In the genomic region with DNA sequence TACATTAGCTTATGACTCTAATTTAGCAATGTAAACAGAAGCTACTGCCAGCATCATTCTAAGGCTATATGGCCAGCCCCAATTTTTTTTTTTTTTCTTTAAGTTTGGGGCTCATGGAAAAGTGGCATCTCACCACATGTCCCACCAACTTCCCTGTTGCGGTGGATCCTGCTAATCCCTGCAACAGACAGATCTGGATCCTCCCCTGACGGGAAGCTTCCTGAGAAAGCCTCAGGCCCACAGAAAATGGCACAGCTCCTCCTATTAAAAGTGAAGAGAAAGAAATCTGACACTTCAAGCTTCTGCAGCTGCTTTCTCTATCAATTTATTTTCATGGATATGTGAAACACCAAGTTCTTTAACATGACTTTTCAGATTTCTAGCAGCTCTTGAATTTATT, we compare ENCODE assay signal across 19 cellular contexts.
DNase-seq lines count a peak whose midpoint lies in the region; ATAC-seq and TF ChIP-seq lines count a peak whose summit lies in the region.
"Had no signal": no experiment of that assay in that cellular context is flagged by ENCODE, and none has a peak within 500 bp of the region (broad histone marks: within the 10 kb centered on the region; RNA-seq: fewer than 3 reads in every experiment).

No MANE protein-coding gene starts in this region.

- no peaks in the 10 kb centered on the region for H3K36me3 ChIP-seq in parathyroid adenoma (ENCODE audit: control insufficient read depth, insufficient read depth, low read length)
- H3K36me3 ChIP-seq in brain microvascular endothelial cell (replicated peaks) = no peaks in the 10 kb centered on the region
- H3K36me3 ChIP-seq: BLaER1 treated with 17β-estradiol and CSF1 and Interleukin-3, amounts not matched to agents 10 nM and 100 nM had no signal

- no peaks in the 10 kb centered on the region for H3K36me3 Mint-ChIP-seq in activated naive CD4-positive, alpha-beta T cell treated with anti-CD3 and anti-CD28 coated beads, Interleukin-2, amount 10 ng/mL, durations not matched to agents 7 days and 5 days
- H3K36me3 Mint-ChIP-seq: CD8-positive, alpha-beta T cell had no signal

- H3K27me3 ChIP-seq in parathyroid adenoma (ENCODE audit: control insufficient read depth, insufficient read depth, low read length) = no peaks in the 10 kb centered on the region
- no peaks in the 10 kb centered on the region for H3K27me3 ChIP-seq in brain microvascular endothelial cell (replicated peaks)
- H3K27me3 ChIP-seq: BLaER1 treated with 17β-estradiol and CSF1 and Interleukin-3, amounts not matched to agents 10 nM and 100 nM had no signal

- no peaks in the 10 kb centered on the region for H3K9me3 Mint-ChIP-seq in activated naive CD4-positive, alpha-beta T cell treated with anti-CD3 and anti-CD28 coated beads, Interleukin-2, amount 10 ng/mL, durations not matched to agents 7 days and 5 days
- H3K9me3 Mint-ChIP-seq: CD8-positive, alpha-beta T cell had no signal

- CTCF ChIA-PET in activated naive CD4-positive, alpha-beta T cell treated with anti-CD3 and anti-CD28 coated beads, Interleukin-2, amount 10 ng/mL, durations not matched to agents 7 days and 5 days (lab: Charles Lee) = no interaction called here

- peak overlapping the region; percentile 12 for H2AFZ ChIP-seq in parathyroid adenoma
- H2AFZ ChIP-seq: PC-9 had no signal

- H3K4me3 ChIP-seq in parathyroid adenoma (ENCODE audit: low read depth, low read length) (no peak overlapping the region), brain microvascular endothelial cell (ENCODE audit: low read depth, low read length) (no peak overlapping the region)
- H3K4me3 ChIP-seq: BLaER1 treated with 17β-estradiol and CSF1 and Interleukin-3, amounts not matched to agents 10 nM and 100 nM; GM12878; PC-9 had no signal

- in situ Hi-C loops in brain microvascular endothelial cell (cut with HindIII; ENCODE audit: low pct_ligation_motif_present, low sequenced_read_pairs) = no loop called here

- H3K27ac ChIP-seq in 22Rv1 (peak overlapping the region; percentile 73), parathyroid adenoma (no peak overlapping the region), brain microvascular endothelial cell (no peak overlapping the region)
- H3K27ac ChIP-seq: BLaER1 treated with 17β-estradiol and CSF1 and Interleukin-3, amounts not matched to agents 10 nM and 100 nM; PC-9; RWPE1 had no signal

- TF ChIP-seq CTCF in 22Rv1 (IDR thresholded peaks at IDR 0.05) = no peak
- no peak for TF ChIP-seq CTCF in parathyroid adenoma (IDR thresholded peaks at IDR 0.05)
- TF ChIP-seq CTCF in brain microvascular endothelial cell (IDR thresholded peaks at IDR 0.05; ENCODE audit: low read depth, low read length, missing control alignments) = no peak

- H3K27me3 Mint-ChIP-seq in activated naive CD4-positive, alpha-beta T cell treated with anti-CD3 and anti-CD28 coated beads, Interleukin-2, amount 10 ng/mL, durations not matched to agents 7 days and 5 days = no peaks in the 10 kb centered on the region

- no peak overlapping the region for H3K27ac Mint-ChIP-seq in activated naive CD4-positive, alpha-beta T cell treated with anti-CD3 and anti-CD28 coated beads, Interleukin-2, amount 10 ng/mL, durations not matched to agents 7 days and 5 days
- H3K27ac Mint-ChIP-seq: CD8-positive, alpha-beta T cell had no signal

- H3K9me3 ChIP-seq in parathyroid adenoma (ENCODE audit: control insufficient read depth, low read length) = no peaks in the 10 kb centered on the region
- H3K9me3 ChIP-seq: BLaER1 treated with 17β-estradiol and CSF1 and Interleukin-3, amounts not matched to agents 10 nM and 100 nM had no signal

- H3K4me3 Mint-ChIP-seq in activated naive CD4-positive, alpha-beta T cell treated with anti-CD3 and anti-CD28 coated beads, Interleukin-2, amount 10 ng/mL, durations not matched to agents 7 days and 5 days = no peak overlapping the region
- H3K4me3 Mint-ChIP-seq: CD8-positive, alpha-beta T cell had no signal

- no peak overlapping the region for H3K4me2 ChIP-seq in parathyroid adenoma (ENCODE audit: low read length)
- H3K4me2 ChIP-seq: BLaER1 treated with 17β-estradiol and CSF1 and Interleukin-3, amounts not matched to agents 10 nM and 100 nM; PC-9 had no signal

- ATAC-seq in GM21423 (IDR thresholded peaks at IDR 0.05; ENCODE audit: unreplicated experiment) = no peak
- ATAC-seq: CD8-positive, alpha-beta T cell; GM12878; HCT116 had no signal

- H3K79me2 ChIP-seq in parathyroid adenoma = no peaks in the 10 kb centered on the region

- H3K4me1 ChIP-seq in parathyroid adenoma = no peaks in the 10 kb centered on the region
- H3K4me1 ChIP-seq: BLaER1 treated with 17β-estradiol and CSF1 and Interleukin-3, amounts not matched to agents 10 nM and 100 nM had no signal

- no peaks in the 10 kb centered on the region for H3K4me1 Mint-ChIP-seq in activated naive CD4-positive, alpha-beta T cell treated with anti-CD3 and anti-CD28 coated beads, Interleukin-2, amount 10 ng/mL, durations not matched to agents 7 days and 5 days

- peak; percentile 54 for DNase-seq in MV-4-11 (lab: John Stamatoyannopoulos, UW)
- DNase-seq in amniotic epithelial cell (ENCODE audit: low read depth) = peak; percentile 16
- no peak for DNase-seq in brain microvascular endothelial cell
- no peak for DNase-seq in activated naive CD4-positive, alpha-beta T cell treated with anti-CD3 and anti-CD28 coated beads, Interleukin-2, amount 10 ng/mL, durations not matched to agents 7 days and 5 days
- DNase-seq: Calu3; CD8-positive, alpha-beta T cell; GOT3; NCI-H1417; NCI-H187 treated with DMSO at 0.1 percent for 48 hours; NCI-H82; SIG-M5 had no signal

- no peak overlapping the region for H3K9ac ChIP-seq in parathyroid adenoma
- H3K9ac ChIP-seq: BLaER1 treated with 17β-estradiol and CSF1 and Interleukin-3, amounts not matched to agents 10 nM and 100 nM had no signal

Comparison
In these comparisons a context has a peak if more than half of its experiments do, and no peak if none do; other contexts are left out.
1. DNase-seq: peak in MV-4-11 (single experiment) and amniotic epithelial cell (single experiment); none in brain microvascular endothelial cell (single experiment) and activated naive CD4-positive, alpha-beta T cell treated with anti-CD3 and anti-CD28 coated beads, Interleukin-2, amount 10 ng/mL, durations not matched to agents 7 days and 5 days (single experiment).